In genomic region chr16:30375830-30376229, GRCh38 we compare ENCODE assay signal across 18 cellular contexts. TPM values are rescaled to one million over a fixed set of nuclear protein-coding genes. Genes with fewer than 3 reads are reported as not detected.
A peak's percentile ranks its signal among the peaks of the same experiment; 100 is the strongest.
DNase-seq lines count a peak whose midpoint lies in the region; ATAC-seq and TF ChIP-seq lines count a peak whose summit lies in the region.
"Had no signal": no experiment of that assay in that cellular context is flagged by ENCODE, and none has a peak within 500 bp of the region (broad histone marks: within the 10 kb centered on the region; RNA-seq: fewer than 3 reads in every experiment).

No MANE protein-coding gene starts in this region.

- POLR2A ChIA-PET in MCF 10A (lab: Yijun Ruan, JAX), result interaction anchor here (3.7 kb wide), 1 partner anchor 20 kb away, joined by 20 read pairs; the partner anchor contains the start of gene ZNF48

- H3K9me3 ChIP-seq in breast epithelium (no peaks in the 10 kb centered on the region), suprapubic skin (no peaks in the 10 kb centered on the region)
- H3K9me3 ChIP-seq: mucosa of descending colon had no signal

- DNase-seq in breast epithelium (ENCODE audit: low spot score in 2 of 2) (no peak), MCF 10A (ENCODE audit: unreplicated experiment) (no peak), naive B cell (no peak), type B pancreatic cell (ENCODE audit: extremely low spot score, unreplicated experiment) (no peak), anterior cingulate cortex (lab: John Stamatoyannopoulos, UW) (no peak), suprapubic skin (ENCODE audit: low spot score in 2 of 2) (no peak), globus pallidus (ENCODE audit: low spot score) (no peak)
- DNase-seq in activated naive CD4-positive, alpha-beta T cell treated with anti-CD3 and anti-CD28 coated beads, Interleukin-2, amount 50 U/mL, for 72 hours (ENCODE audit: low spot score in 2 of 2), result no peak
- DNase-seq: IMR-90; mucosa of descending colon; NCI-H1092; NCI-H2171 treated with DMSO at 0.1 percent for 48 hours; NK-92 treated with Interleukin-12 subunit alpha and Interleukin-12 subunit beta, amount 100 ng/mL, for 24 hours; SHP77 treated with DMSO at 0.1 percent for 48 hours had no signal

- H3K27ac ChIP-seq in breast epithelium (peak overlapping the region; percentile 99), suprapubic skin (no peak overlapping the region)

- H3K4me1 ChIP-seq in breast epithelium (peaks cover 0 to 3% of the 10 kb centered on the region in 2 donors), suprapubic skin (peaks cover 27% of the 10 kb centered on the region)

- TF ChIP-seq POLR2A in breast epithelium (IDR thresholded peaks at IDR 0.05) (no peak), suprapubic skin (IDR thresholded peaks at IDR 0.05) (no peak)

- no peak overlapping the region for H3K27ac Mint-ChIP-seq in MCF 10A (ENCODE audit: low read depth, unreplicated experiment)
- peak overlapping the region; percentile 69 to 98 for H3K27ac Mint-ChIP-seq in activated naive CD4-positive, alpha-beta T cell treated with anti-CD3 and anti-CD28 coated beads, Interleukin-2, amount 50 U/mL, for 72 hours
- peak overlapping the region in 4 of 6 donors; percentile 56 to 100 (median 88) for H3K27ac Mint-ChIP-seq in naive B cell
- peak overlapping the region; percentile 72 for H3K27ac Mint-ChIP-seq in type B pancreatic cell

- H3K27me3 ChIP-seq in breast epithelium (no peaks in the 10 kb centered on the region), suprapubic skin (no peaks in the 10 kb centered on the region)

- WGBS in suprapubic skin, result 85% methylated on average over 4 of the region's 9 CpGs

- no peak for ATAC-seq in activated naive CD4-positive, alpha-beta T cell treated with anti-CD3 and anti-CD28 coated beads, Interleukin-2, amount 50 U/mL, for 72 hours
- no peak for ATAC-seq in naive B cell (ENCODE audit: low read depth in 2 of 2)
- ATAC-seq: mucosa of descending colon had no signal

- H3K36me3 ChIP-seq in breast epithelium (no peaks in the 10 kb centered on the region), suprapubic skin (no peaks in the 10 kb centered on the region)

- no TSS peak for BruUV-seq in MCF 10A (replicated peaks; lab: Mats Ljungman, UMichigan)

- no peaks in the 10 kb centered on the region for H3K9me3 Mint-ChIP-seq in MCF 10A (ENCODE audit: unreplicated experiment)
- H3K9me3 Mint-ChIP-seq in activated naive CD4-positive, alpha-beta T cell treated with anti-CD3 and anti-CD28 coated beads, Interleukin-2, amount 50 U/mL, for 72 hours, result no peaks in the 10 kb centered on the region
- no peaks in the 10 kb centered on the region for H3K9me3 Mint-ChIP-seq in naive B cell
- H3K9me3 Mint-ChIP-seq in type B pancreatic cell, result no peaks in the 10 kb centered on the region

- H3K4me1 Mint-ChIP-seq in MCF 10A (ENCODE audit: insufficient read depth, unreplicated experiment), result peaks cover 26% of the 10 kb centered on the region
- peaks cover 35 to 59% (median 54%) of the 10 kb centered on the region in 3 donors for H3K4me1 Mint-ChIP-seq in naive B cell
- H3K4me1 Mint-ChIP-seq in type B pancreatic cell (ENCODE audit: unreplicated experiment), result peaks cover 28% of the 10 kb centered on the region

- TF ChIP-seq EP300 in suprapubic skin (IDR thresholded peaks at IDR 0.05), result no peak

- peaks cover 12% of the 10 kb centered on the region for H3K36me3 Mint-ChIP-seq in MCF 10A (ENCODE audit: insufficient read depth, unreplicated experiment)
- H3K36me3 Mint-ChIP-seq in activated naive CD4-positive, alpha-beta T cell treated with anti-CD3 and anti-CD28 coated beads, Interleukin-2, amount 50 U/mL, for 72 hours, result peaks cover 7 to 22% of the 10 kb centered on the region in 2 donors
- no peaks in the 10 kb centered on the region for H3K36me3 Mint-ChIP-seq in naive B cell
- H3K36me3 Mint-ChIP-seq in type B pancreatic cell, result peaks cover 3% of the 10 kb centered on the region

- TF ChIP-seq CTCF in breast epithelium (IDR thresholded peaks at IDR 0.05) (no peak), MCF 10A (IDR thresholded peaks at IDR 0.05; ENCODE audit: unreplicated experiment) (no peak), type B pancreatic cell (conservative IDR thresholded peaks at IDR 0.05) (no peak), suprapubic skin (IDR thresholded peaks at IDR 0.05) (no peak)

- no peak overlapping the region for H3K4me3 ChIP-seq in breast epithelium
- H3K4me3 ChIP-seq in suprapubic skin, result no peak overlapping the region
- H3K4me3 ChIP-seq: mucosa of descending colon had no signal

- intact Hi-C loops in breast epithelium (cut with DNase I; ENCODE audit: low total_unique reads) (no loop called here), MCF 10A (cut with micrococcal nuclease) (no loop called here)

- H3K27me3 Mint-ChIP-seq in MCF 10A (ENCODE audit: insufficient read depth, unreplicated experiment), result no peaks in the 10 kb centered on the region
- H3K27me3 Mint-ChIP-seq in naive B cell, result no peaks in the 10 kb centered on the region
- no peaks in the 10 kb centered on the region for H3K27me3 Mint-ChIP-seq in type B pancreatic cell

- CTCF ChIA-PET in MCF 10A (lab: Yijun Ruan, JAX), result interaction anchor here (0.6 to 2.6 kb wide), 3 partner anchors 29 to 320 kb away, joined by 3 to 9 read pairs (median 6); no protein-coding TSS in a partner anchor

- no peak overlapping the region for H3K4me3 Mint-ChIP-seq in MCF 10A (ENCODE audit: unreplicated experiment)
- peak overlapping the region in 4 of 8 donors; percentile 8 to 33 (median 19) for H3K4me3 Mint-ChIP-seq in naive B cell
- H3K4me3 Mint-ChIP-seq in type B pancreatic cell, result no peak overlapping the region

RNA-seq across cellular contexts. Expression of gene MYL11, which starts 1.2 kb away (rescaled TPM):
- total RNA-seq in breast epithelium (not detected), MCF 10A (2022) (1.2 and 1.6 TPM in 2 replicates), type B pancreatic cell (ENCODE audit: low replicate concordance) (10.4 and 21.7 TPM in 2 replicates), suprapubic skin (not detected)
- total RNA-seq in activated naive CD4-positive, alpha-beta T cell treated with anti-CD3 and anti-CD28 coated beads, Interleukin-2, amount 50 U/mL, for 72 hours, result 1 to 10 TPM in 1 of 2 donors, under 1 TPM in 1; 0.97 to 1.2 TPM
- polyA plus RNA-seq in naive B cell (ENCODE audit: low read depth in 6 of 6), result not detected
- total RNA-seq: epithelial cell of proximal tubule, H4, IMR-90, kidney epithelial cell had no signal

RNA-seq across cellular contexts. Expression of gene TBC1D10B, which starts 5.5 kb away (rescaled TPM):
- total RNA-seq in breast epithelium (10 to 100 TPM; 19.0 to 22.2 (median 21.0) TPM), MCF 10A (2022) (46.5 and 48.0 TPM in 2 replicates), type B pancreatic cell (ENCODE audit: low replicate concordance) (46.8 and 50.0 TPM in 2 replicates), suprapubic skin (10 to 100 TPM; 34.4 to 43.2 (median 38.4) TPM)
- 10 to 100 TPM; 52.5 to 69.5 TPM for total RNA-seq in activated naive CD4-positive, alpha-beta T cell treated with anti-CD3 and anti-CD28 coated beads, Interleukin-2, amount 50 U/mL, for 72 hours
- 10 to 100 TPM in 3 of 6 donors, 1 to 10 TPM in 3; 6.2 to 16.9 (median 9.7) TPM for polyA plus RNA-seq in naive B cell (ENCODE audit: low read depth in 6 of 6)

RNA-seq across cellular contexts. Expression of gene SEPTIN1, which starts 6.5 kb away (rescaled TPM):
- total RNA-seq in breast epithelium, result 1 to 10 TPM; 1.3 to 4.6 (median 2.7) TPM
- total RNA-seq in MCF 10A (2022), result 1.3 and 1.7 TPM in 2 replicates
- 100 to 1,000 TPM; 161 to 208 TPM for total RNA-seq in activated naive CD4-positive, alpha-beta T cell treated with anti-CD3 and anti-CD28 coated beads, Interleukin-2, amount 50 U/mL, for 72 hours
- polyA plus RNA-seq in naive B cell (ENCODE audit: low read depth in 6 of 6), result 100 to 1,000 TPM; 102 to 145 (median 112) TPM
- 1.4 and 2.3 TPM in 2 replicates for total RNA-seq in type B pancreatic cell (ENCODE audit: low replicate concordance)
- 1 to 10 TPM in 2 of 4 donors, under 1 TPM in 1, not detected in 1; 0.52 to 2.3 (median 1.3) TPM for total RNA-seq in suprapubic skin
- total RNA-seq: cerebellum, H4, IMR-90 had no signal

RNA-seq across cellular contexts. Expression of gene ZNF48, which starts 19.4 kb away (rescaled TPM):
- 1 to 10 TPM; 4.8 to 9.5 (median 6.2) TPM for total RNA-seq in breast epithelium
- 11.0 and 12.4 TPM in 2 replicates for total RNA-seq in MCF 10A (2022)
- 10 to 100 TPM in 1 of 2 donors, 1 to 10 TPM in 1; 7.6 to 10.9 TPM for total RNA-seq in activated naive CD4-positive, alpha-beta T cell treated with anti-CD3 and anti-CD28 coated beads, Interleukin-2, amount 50 U/mL, for 72 hours
- 1 to 10 TPM; 3.4 to 9.9 (median 7.0) TPM for polyA plus RNA-seq in naive B cell (ENCODE audit: low read depth in 6 of 6)
- 14.5 and 21.1 TPM in 2 replicates for total RNA-seq in type B pancreatic cell (ENCODE audit: low replicate concordance)
- 10 to 100 TPM in 1 of 4 donors, 1 to 10 TPM in 3; 6.3 to 12.1 (median 8.1) TPM for total RNA-seq in suprapubic skin

RNA-seq across cellular contexts. Expression of gene CD2BP2, which starts 20.7 kb away (rescaled TPM):
- total RNA-seq in breast epithelium (10 to 100 TPM; 26.2 to 47.2 (median 38.3) TPM), MCF 10A (2022) (48.4 and 58.9 TPM in 2 replicates), type B pancreatic cell (ENCODE audit: low replicate concordance) (64.6 and 68.9 TPM in 2 replicates), suprapubic skin (10 to 100 TPM; 21.6 to 34.9 (median 27.7) TPM)
- 10 to 100 TPM; 57.3 to 64.4 TPM for total RNA-seq in activated naive CD4-positive, alpha-beta T cell treated with anti-CD3 and anti-CD28 coated beads, Interleukin-2, amount 50 U/mL, for 72 hours
- polyA plus RNA-seq in naive B cell (ENCODE audit: low read depth in 6 of 6), result 10 to 100 TPM; 24.2 to 36.1 (median 29.7) TPM

Comparison
In these comparisons a context has a peak if more than half of its experiments do, and no peak if none do; other contexts are left out.
1. RNA of gene SEPTIN1, which starts 6.5 kb away (total RNA-seq): 161 to 208 TPM in activated naive CD4-positive, alpha-beta T cell treated with anti-CD3 and anti-CD28 coated beads, Interleukin-2, amount 50 U/mL, for 72 hours; 1.3 to 4.6 TPM in breast epithelium, 1.4 to 2.3 TPM in type B pancreatic cell, 1.3 to 1.7 TPM in MCF 10A and 0.52 to 2.3 TPM in suprapubic skin; every median in the first group is over 10 times any median in the second.